ENCODE assay signal across 9 cellular contexts in the genomic region with DNA sequence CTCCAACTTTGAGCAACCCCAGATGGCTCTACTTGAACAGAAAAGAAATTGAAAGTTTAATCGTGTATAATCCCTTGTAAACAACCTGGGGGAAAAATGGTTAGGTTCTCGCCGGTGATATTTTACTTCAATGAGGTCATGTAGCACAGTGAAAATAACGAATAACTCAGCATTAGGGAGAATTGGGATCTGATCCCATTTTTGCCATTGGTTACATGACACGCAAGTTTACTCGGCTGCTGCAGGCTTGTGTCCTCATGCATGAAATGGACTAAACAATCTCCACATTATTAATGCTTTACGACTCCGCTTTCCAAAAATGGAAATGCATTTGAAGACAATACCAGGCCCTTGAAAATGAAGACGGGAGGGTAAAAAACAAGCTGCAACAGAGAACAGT. TPM values are rescaled to one million over a fixed set of nuclear protein-coding genes. Genes with fewer than 3 reads are reported as not detected.
DNase-seq lines count a peak whose midpoint lies in the region; TF ChIP-seq lines count a peak whose summit lies in the region.
"Had no signal": no experiment of that assay in that cellular context is flagged by ENCODE, and none has a peak within 500 bp of the region (broad histone marks: within the 10 kb centered on the region; RNA-seq: fewer than 3 reads in every experiment).

No MANE protein-coding gene starts in this region.

- no peak for TF ChIP-seq CTCF in epithelial cell of proximal tubule (conservative IDR thresholded peaks at IDR 0.05; ENCODE audit: low read depth, low read length)
- TF ChIP-seq CTCF in ovary (IDR thresholded peaks at IDR 0.05) = no peak

- H3K27ac Mint-ChIP-seq in activated CD4-positive, alpha-beta T cell treated with anti-CD3 and anti-CD28 coated beads, Interleukin-2, amount 10 ng/mL, durations not matched to agents 7 days and 5 days = no peak overlapping the region

- H3K4me1 Mint-ChIP-seq in activated CD4-positive, alpha-beta T cell treated with anti-CD3 and anti-CD28 coated beads, Interleukin-2, amount 10 ng/mL, durations not matched to agents 7 days and 5 days = peaks cover 70% of the 10 kb centered on the region

- intact Hi-C loops in ovary (cut with DNase I) = loop anchor here in 1 of 4 donors (10.0 kb wide), 2 partner anchors 140 to 230 kb away; no protein-coding TSS in a partner anchor

- peak overlapping the region; percentile 19 for H3K27ac ChIP-seq in skeletal muscle tissue (ENCODE audit: low read depth, low read length)
- H3K27ac ChIP-seq in ovary = no peak overlapping the region

- H3K36me3 Mint-ChIP-seq in activated CD4-positive, alpha-beta T cell treated with anti-CD3 and anti-CD28 coated beads, Interleukin-2, amount 10 ng/mL, durations not matched to agents 7 days and 5 days (ENCODE audit: low read depth) = no peaks in the 10 kb centered on the region

- CTCF ChIA-PET in activated CD4-positive, alpha-beta T cell treated with anti-CD3 and anti-CD28 coated beads, Interleukin-2, amount 10 ng/mL, durations not matched to agents 7 days and 5 days (lab: Charles Lee) = interaction anchor here (1.6 kb wide), 1 partner anchor 9 kb away, joined by 3 read pairs; no protein-coding TSS in a partner anchor

- H3K9me3 ChIP-seq in skeletal muscle tissue (ENCODE audit: control insufficient read depth in 3 of 3, low read length in 3 of 3) (no peaks in the 10 kb centered on the region), ovary (no peaks in the 10 kb centered on the region)

- no peak for TF ChIP-seq POLR2A in ovary (IDR thresholded peaks at IDR 0.05)

- POLR2A ChIA-PET in activated CD4-positive, alpha-beta T cell treated with anti-CD3 and anti-CD28 coated beads, Interleukin-2, amount 10 ng/mL, durations not matched to agents 7 days and 5 days (lab: Charles Lee) = no interaction called here

- 60 to 81% (median 62%) methylated on average over 9 of the region's 9 CpGs for WGBS in ovary, 3 donors

- H3K4me1 ChIP-seq in skeletal muscle tissue (ENCODE audit: control insufficient read depth in 3 of 3, insufficient read depth in 3 of 3, low read length in 3 of 3) (peaks cover 7 to 12% (median 8%) of the 10 kb centered on the region in 3 donors), ovary (ENCODE audit: insufficient read depth) (no peaks in the 10 kb centered on the region)

- no peaks in the 10 kb centered on the region for H3K9me3 Mint-ChIP-seq in activated CD4-positive, alpha-beta T cell treated with anti-CD3 and anti-CD28 coated beads, Interleukin-2, amount 10 ng/mL, durations not matched to agents 7 days and 5 days

- TF ChIP-seq EP300 in ovary (IDR thresholded peaks at IDR 0.05) = no peak

- H3K9ac ChIP-seq in skeletal muscle tissue (ENCODE audit: low read depth in 1 of 3, low read length in 3 of 3) = peak overlapping the region in 1 of 3 donors; percentile 27

- peak overlapping the region; percentile 37 for H3K4me3 Mint-ChIP-seq in activated CD4-positive, alpha-beta T cell treated with anti-CD3 and anti-CD28 coated beads, Interleukin-2, amount 10 ng/mL, durations not matched to agents 7 days and 5 days

- peaks cover 2% of the 10 kb centered on the region for H3K27me3 Mint-ChIP-seq in activated CD4-positive, alpha-beta T cell treated with anti-CD3 and anti-CD28 coated beads, Interleukin-2, amount 10 ng/mL, durations not matched to agents 7 days and 5 days

- no peaks in the 10 kb centered on the region for H3K36me3 ChIP-seq in skeletal muscle tissue (ENCODE audit: control insufficient read depth in 3 of 3, insufficient read depth in 3 of 3, low read length in 3 of 3)
- H3K36me3 ChIP-seq in ovary = no peaks in the 10 kb centered on the region

- DNase-seq in activated CD4-positive, alpha-beta T cell treated with anti-CD3 and anti-CD28 coated beads, Interleukin-2, amount 10 ng/mL, durations not matched to agents 7 days and 5 days = no peak
- DNase-seq in activated CD4-positive, alpha-beta T cell treated with anti-CD3 and anti-CD28 coated beads, Interleukin-2, amount 50 U/mL, for 48 hours = no peak
- DNase-seq in NCI-H446 treated with DMSO at 0.1 percent for 48 hours (lab: John Stamatoyannopoulos, UW) (peak; percentile 22), epithelial cell of proximal tubule (ENCODE audit: low read depth) (no peak), ovary (no peak), NCI-H1048 (lab: John Stamatoyannopoulos, UW) (no peak), GM03348 (ENCODE audit: low spot score) (no peak)
- DNase-seq: small intestine had no signal

- H3K27me3 ChIP-seq in skeletal muscle tissue (ENCODE audit: control insufficient read depth in 3 of 3, insufficient read depth in 3 of 3, low read length in 3 of 3) = no peaks in the 10 kb centered on the region
- H3K27me3 ChIP-seq in ovary = no peaks in the 10 kb centered on the region

- peak overlapping the region; percentile 34 for H3K4me3 ChIP-seq in epithelial cell of proximal tubule (ENCODE audit: low read depth, low read length)
- H3K4me3 ChIP-seq in skeletal muscle tissue (ENCODE audit: low read length in 3 of 3) = no peak overlapping the region
- no peak overlapping the region for H3K4me3 ChIP-seq in ovary

RNA-seq across cellular contexts. Expression of a gene that starts 45.5 kb away (rescaled TPM):
- total RNA-seq in activated CD4-positive, alpha-beta T cell treated with anti-CD3 and anti-CD28 coated beads, Interleukin-2, amount 10 ng/mL, durations not matched to agents 7 days and 5 days = 1 to 10 TPM; 6.5 to 7.8 TPM
- total RNA-seq in epithelial cell of proximal tubule = 2.5 and 4.0 TPM in 2 replicates
- 26.1 TPM for total RNA-seq in skeletal muscle tissue
- 10 to 100 TPM in 6 of 7 donors, 1 to 10 TPM in 1; 8.9 to 23.4 (median 10.9) TPM for total RNA-seq in ovary
- 1 to 10 TPM; 2.5 to 7.1 TPM for polyA plus RNA-seq in ovary
